1 cellular context compared by ENCODE assay signal in the genomic region with DNA sequence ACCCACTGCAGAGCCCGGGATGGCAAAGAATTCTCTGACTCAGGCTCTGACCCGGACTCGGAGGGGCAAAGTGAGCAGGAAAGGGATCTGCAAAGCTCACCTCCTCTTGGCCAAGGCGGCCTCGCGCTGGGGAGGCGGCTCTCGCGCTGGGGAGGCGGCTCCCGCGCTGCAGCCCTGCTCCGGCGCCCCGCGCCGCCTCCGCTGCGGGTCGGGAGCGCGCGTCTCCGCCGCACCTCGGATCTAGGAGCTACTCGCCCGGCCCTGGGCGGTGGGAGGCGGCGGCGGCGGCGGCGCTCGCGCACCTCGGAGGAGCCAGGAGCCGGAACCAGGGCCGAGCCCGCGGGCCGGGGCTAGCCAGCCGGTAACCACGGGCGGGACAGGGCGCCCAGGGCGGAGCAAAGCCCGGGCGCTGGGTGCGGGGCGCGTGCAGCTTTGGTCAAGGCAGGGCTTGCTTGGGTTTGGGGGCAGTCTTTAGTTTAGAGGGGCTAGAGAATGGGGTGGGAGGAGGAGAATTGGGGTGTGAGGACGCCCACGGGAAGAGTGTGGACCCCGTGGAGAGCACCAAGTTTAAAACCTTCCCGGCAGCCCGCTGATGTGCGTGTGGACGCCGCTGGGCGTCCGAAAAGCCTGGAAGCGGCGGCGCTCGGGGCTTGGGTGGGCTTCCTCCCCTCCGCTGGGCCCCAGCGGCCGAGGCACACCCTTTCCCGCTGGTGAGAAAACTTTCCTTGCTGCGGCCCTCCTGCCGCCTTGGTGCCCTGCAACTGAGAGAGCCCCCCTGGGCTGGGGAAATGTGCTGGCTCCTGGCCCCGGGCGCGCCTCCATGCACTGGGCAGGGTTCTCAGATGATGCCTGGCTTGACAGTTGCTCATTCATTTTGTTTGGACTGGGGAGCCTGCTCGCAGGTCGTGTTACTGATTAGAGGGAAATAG.
TF ChIP-seq lines count a peak whose summit lies in the region.

A gene with protein sequence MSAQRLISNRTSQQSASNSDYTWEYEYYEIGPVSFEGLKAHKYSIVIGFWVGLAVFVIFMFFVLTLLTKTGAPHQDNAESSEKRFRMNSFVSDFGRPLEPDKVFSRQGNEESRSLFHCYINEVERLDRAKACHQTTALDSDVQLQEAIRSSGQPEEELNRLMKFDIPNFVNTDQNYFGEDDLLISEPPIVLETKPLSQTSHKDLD (plus strand): TSS at position 250 of the 929 bp plus-strand sequence. CDS start 21,547 bp downstream, outside the sequence.

TF ChIP-seq in HepG2, 621 proteins besides CTCF, POLR2A, EP300 and RAD21 (continued from another document and continues in another):
- TF ChIP-seq, protein P1, sequence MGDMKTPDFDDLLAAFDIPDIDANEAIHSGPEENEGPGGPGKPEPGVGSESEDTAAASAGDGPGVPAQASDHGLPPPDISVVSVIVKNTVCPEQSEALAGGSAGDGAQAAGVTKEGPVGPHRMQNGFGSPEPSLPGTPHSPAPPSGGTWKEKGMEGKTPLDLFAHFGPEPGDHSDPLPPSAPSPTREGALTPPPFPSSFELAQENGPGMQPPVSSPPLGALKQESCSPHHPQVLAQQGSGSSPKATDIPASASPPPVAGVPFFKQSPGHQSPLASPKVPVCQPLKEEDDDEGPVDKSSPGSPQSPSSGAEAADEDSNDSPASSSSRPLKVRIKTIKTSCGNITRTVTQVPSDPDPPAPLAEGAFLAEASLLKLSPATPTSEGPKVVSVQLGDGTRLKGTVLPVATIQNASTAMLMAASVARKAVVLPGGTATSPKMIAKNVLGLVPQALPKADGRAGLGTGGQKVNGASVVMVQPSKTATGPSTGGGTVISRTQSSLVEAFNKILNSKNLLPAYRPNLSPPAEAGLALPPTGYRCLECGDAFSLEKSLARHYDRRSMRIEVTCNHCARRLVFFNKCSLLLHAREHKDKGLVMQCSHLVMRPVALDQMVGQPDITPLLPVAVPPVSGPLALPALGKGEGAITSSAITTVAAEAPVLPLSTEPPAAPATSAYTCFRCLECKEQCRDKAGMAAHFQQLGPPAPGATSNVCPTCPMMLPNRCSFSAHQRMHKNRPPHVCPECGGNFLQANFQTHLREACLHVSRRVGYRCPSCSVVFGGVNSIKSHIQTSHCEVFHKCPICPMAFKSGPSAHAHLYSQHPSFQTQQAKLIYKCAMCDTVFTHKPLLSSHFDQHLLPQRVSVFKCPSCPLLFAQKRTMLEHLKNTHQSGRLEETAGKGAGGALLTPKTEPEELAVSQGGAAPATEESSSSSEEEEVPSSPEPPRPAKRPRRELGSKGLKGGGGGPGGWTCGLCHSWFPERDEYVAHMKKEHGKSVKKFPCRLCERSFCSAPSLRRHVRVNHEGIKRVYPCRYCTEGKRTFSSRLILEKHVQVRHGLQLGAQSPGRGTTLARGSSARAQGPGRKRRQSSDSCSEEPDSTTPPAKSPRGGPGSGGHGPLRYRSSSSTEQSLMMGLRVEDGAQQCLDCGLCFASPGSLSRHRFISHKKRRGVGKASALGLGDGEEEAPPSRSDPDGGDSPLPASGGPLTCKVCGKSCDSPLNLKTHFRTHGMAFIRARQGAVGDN (CRISPR knock-in tag; IDR thresholded peaks at IDR 0.05): peak; percentile 47; the same call in 1 of the 2 replicates
- TF ChIP-seq ZNF777 (CRISPR knock-in tag; IDR thresholded peaks at IDR 0.05) (peak; percentile 21; the same call in 1 of the 2 replicates), TGIF2 (CRISPR knock-in tag; IDR thresholded peaks at IDR 0.05) (no peak), PTBP1 (IDR thresholded peaks at IDR 0.05; ENCODE audit: low read depth, low read length, poor library complexity, severe bottlenecking) (no peak), TARDBP (CRISPR knock-in tag; IDR thresholded peaks at IDR 0.05) (no peak), ZNF850 (CRISPR knock-in tag; conservative IDR thresholded peaks at IDR 0.05) (no peak), ZBTB7B (CRISPR knock-in tag; IDR thresholded peaks at IDR 0.05) (no peak; the same call in 1 of the 2 replicates), WIZ (CRISPR knock-in tag; IDR thresholded peaks at IDR 0.05) (no peak), ZNF678 (CRISPR knock-in tag; IDR thresholded peaks at IDR 0.05) (no peak), ZNF263 (CRISPR knock-in tag; IDR thresholded peaks at IDR 0.05) (0 out of 2 replicates have a peak, but pooled peaks have one; percentile 14), NR2F2 (IDR thresholded peaks at IDR 0.05; ENCODE audit: borderline replicate concordance, low read depth) (no peak), HDAC1 (CRISPR knock-in tag; IDR thresholded peaks at IDR 0.05) (peak; percentile 24; the same call in 1 of the 2 replicates), EZH2 (conservative IDR thresholded peaks at IDR 0.05; ENCODE audit: low read depth, low read length) (no peak), PRDM15 (CRISPR knock-in tag; IDR thresholded peaks at IDR 0.05) (0 out of 2 replicates have a peak, but pooled peaks have one; percentile 33), ZBTB14 (CRISPR knock-in tag; IDR thresholded peaks at IDR 0.05) (peak; percentile 62), TIGD3 (CRISPR knock-in tag; IDR thresholded peaks at IDR 0.05; ENCODE audit: borderline replicate concordance) (no peak), PCBP2 (optimal IDR thresholded peaks at IDR 0.05; ENCODE audit: low read depth, low read length, poor library complexity, severe bottlenecking) (no peak), HNRNPLL (IDR thresholded peaks at IDR 0.05; ENCODE audit: low read depth, low read length, poor library complexity, severe bottlenecking) (peak; percentile 30)
- TF ChIP-seq, protein P2, sequence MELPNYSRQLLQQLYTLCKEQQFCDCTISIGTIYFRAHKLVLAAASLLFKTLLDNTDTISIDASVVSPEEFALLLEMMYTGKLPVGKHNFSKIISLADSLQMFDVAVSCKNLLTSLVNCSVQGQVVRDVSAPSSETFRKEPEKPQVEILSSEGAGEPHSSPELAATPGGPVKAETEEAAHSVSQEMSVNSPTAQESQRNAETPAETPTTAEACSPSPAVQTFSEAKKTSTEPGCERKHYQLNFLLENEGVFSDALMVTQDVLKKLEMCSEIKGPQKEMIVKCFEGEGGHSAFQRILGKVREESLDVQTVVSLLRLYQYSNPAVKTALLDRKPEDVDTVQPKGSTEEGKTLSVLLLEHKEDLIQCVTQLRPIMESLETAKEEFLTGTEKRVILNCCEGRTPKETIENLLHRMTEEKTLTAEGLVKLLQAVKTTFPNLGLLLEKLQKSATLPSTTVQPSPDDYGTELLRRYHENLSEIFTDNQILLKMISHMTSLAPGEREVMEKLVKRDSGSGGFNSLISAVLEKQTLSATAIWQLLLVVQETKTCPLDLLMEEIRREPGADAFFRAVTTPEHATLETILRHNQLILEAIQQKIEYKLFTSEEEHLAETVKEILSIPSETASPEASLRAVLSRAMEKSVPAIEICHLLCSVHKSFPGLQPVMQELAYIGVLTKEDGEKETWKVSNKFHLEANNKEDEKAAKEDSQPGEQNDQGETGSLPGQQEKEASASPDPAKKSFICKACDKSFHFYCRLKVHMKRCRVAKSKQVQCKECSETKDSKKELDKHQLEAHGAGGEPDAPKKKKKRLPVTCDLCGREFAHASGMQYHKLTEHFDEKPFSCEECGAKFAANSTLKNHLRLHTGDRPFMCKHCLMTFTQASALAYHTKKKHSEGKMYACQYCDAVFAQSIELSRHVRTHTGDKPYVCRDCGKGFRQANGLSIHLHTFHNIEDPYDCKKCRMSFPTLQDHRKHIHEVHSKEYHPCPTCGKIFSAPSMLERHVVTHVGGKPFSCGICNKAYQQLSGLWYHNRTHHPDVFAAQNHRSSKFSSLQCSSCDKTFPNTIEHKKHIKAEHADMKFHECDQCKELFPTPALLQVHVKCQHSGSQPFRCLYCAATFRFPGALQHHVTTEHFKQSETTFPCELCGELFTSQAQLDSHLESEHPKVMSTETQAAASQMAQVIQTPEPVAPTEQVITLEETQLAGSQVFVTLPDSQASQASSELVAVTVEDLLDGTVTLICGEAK (IDR thresholded peaks at IDR 0.05): no peak
- TF ChIP-seq, protein P2 (CRISPR knock-in tag; IDR thresholded peaks at IDR 0.05): no peak
- TF ChIP-seq, protein P3, sequence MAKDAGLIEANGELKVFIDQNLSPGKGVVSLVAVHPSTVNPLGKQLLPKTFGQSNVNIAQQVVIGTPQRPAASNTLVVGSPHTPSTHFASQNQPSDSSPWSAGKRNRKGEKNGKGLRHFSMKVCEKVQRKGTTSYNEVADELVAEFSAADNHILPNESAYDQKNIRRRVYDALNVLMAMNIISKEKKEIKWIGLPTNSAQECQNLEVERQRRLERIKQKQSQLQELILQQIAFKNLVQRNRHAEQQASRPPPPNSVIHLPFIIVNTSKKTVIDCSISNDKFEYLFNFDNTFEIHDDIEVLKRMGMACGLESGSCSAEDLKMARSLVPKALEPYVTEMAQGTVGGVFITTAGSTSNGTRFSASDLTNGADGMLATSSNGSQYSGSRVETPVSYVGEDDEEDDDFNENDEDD (CRISPR knock-in tag; IDR thresholded peaks at IDR 0.05; ENCODE audit: borderline replicate concordance): peak; percentile 39; the same call in 1 of the 2 replicates
